Comparison of ENCODE assay signal across 1 cellular context in the genomic region with DNA sequence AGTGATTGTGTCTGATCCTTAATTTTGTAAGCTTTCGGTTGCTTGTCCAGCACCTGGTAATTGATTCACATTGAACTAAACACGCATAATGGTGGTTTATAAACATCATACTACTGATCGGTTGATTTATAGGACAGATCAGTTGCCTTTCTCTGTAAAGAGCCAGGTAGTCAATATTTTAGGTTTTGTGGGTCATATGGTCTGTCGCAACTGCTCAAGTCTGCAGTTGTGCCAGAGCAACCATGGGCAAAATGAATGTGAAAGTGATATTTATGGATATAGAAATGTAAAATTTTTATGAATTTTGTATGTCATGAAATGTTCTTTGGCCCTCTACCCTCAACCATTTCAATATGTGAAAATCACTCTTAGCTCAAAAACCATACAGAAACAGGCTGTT.
TF ChIP-seq lines count a peak whose summit lies in the region.

No MANE protein-coding gene starts in this region.

TF ChIP-seq in WTC11, 78 proteins besides CTCF, POLR2A, EP300 and RAD21:
- TF ChIP-seq, protein P1, sequence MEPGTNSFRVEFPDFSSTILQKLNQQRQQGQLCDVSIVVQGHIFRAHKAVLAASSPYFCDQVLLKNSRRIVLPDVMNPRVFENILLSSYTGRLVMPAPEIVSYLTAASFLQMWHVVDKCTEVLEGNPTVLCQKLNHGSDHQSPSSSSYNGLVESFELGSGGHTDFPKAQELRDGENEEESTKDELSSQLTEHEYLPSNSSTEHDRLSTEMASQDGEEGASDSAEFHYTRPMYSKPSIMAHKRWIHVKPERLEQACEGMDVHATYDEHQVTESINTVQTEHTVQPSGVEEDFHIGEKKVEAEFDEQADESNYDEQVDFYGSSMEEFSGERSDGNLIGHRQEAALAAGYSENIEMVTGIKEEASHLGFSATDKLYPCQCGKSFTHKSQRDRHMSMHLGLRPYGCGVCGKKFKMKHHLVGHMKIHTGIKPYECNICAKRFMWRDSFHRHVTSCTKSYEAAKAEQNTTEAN (CRISPR knock-in tag; IDR thresholded peaks at IDR 0.05), result no peak
- TF ChIP-seq TEAD1 (CRISPR knock-in tag; IDR thresholded peaks at IDR 0.05) (no peak), NFATC4 (CRISPR knock-in tag; IDR thresholded peaks at IDR 0.05) (no peak), FOXK1 (CRISPR knock-in tag; IDR thresholded peaks at IDR 0.05) (no peak), ELF4 (CRISPR knock-in tag; IDR thresholded peaks at IDR 0.05; ENCODE audit: low read depth) (no peak), TEAD4 (CRISPR knock-in tag; IDR thresholded peaks at IDR 0.05) (no peak), RORB (CRISPR knock-in tag; IDR thresholded peaks at IDR 0.05) (no peak), HMGA2 (CRISPR knock-in tag; IDR thresholded peaks at IDR 0.05) (no peak), CREB1 (CRISPR knock-in tag; IDR thresholded peaks at IDR 0.05) (no peak)
- TF ChIP-seq, protein P2, sequence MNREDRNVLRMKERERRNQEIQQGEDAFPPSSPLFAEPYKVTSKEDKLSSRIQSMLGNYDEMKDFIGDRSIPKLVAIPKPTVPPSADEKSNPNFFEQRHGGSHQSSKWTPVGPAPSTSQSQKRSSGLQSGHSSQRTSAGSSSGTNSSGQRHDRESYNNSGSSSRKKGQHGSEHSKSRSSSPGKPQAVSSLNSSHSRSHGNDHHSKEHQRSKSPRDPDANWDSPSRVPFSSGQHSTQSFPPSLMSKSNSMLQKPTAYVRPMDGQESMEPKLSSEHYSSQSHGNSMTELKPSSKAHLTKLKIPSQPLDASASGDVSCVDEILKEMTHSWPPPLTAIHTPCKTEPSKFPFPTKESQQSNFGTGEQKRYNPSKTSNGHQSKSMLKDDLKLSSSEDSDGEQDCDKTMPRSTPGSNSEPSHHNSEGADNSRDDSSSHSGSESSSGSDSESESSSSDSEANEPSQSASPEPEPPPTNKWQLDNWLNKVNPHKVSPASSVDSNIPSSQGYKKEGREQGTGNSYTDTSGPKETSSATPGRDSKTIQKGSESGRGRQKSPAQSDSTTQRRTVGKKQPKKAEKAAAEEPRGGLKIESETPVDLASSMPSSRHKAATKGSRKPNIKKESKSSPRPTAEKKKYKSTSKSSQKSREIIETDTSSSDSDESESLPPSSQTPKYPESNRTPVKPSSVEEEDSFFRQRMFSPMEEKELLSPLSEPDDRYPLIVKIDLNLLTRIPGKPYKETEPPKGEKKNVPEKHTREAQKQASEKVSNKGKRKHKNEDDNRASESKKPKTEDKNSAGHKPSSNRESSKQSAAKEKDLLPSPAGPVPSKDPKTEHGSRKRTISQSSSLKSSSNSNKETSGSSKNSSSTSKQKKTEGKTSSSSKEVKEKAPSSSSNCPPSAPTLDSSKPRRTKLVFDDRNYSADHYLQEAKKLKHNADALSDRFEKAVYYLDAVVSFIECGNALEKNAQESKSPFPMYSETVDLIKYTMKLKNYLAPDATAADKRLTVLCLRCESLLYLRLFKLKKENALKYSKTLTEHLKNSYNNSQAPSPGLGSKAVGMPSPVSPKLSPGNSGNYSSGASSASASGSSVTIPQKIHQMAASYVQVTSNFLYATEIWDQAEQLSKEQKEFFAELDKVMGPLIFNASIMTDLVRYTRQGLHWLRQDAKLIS (CRISPR knock-in tag; IDR thresholded peaks at IDR 0.05; ENCODE audit: borderline replicate concordance), result no peak
- TF ChIP-seq, protein P3, sequence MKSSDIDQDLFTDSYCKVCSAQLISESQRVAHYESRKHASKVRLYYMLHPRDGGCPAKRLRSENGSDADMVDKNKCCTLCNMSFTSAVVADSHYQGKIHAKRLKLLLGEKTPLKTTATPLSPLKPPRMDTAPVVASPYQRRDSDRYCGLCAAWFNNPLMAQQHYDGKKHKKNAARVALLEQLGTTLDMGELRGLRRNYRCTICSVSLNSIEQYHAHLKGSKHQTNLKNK (CRISPR knock-in tag; IDR thresholded peaks at IDR 0.05), result no peak
